ENCODE assay signal across 8 cellular contexts in genomic region chr14:105299654-105300541, GRCh38. TPM values are rescaled to one million over a fixed set of nuclear protein-coding genes. Genes with fewer than 3 reads are reported as not detected.
DNase-seq lines count a peak whose midpoint lies in the region; ATAC-seq and TF ChIP-seq lines count a peak whose summit lies in the region.

No MANE protein-coding gene starts in this region.

- no peak for ATAC-seq in activated CD4-positive, alpha-beta T cell treated with anti-CD3 and anti-CD28 coated beads for 36 hours
- ATAC-seq in HG02852 (IDR thresholded peaks at IDR 0.05; ENCODE audit: unreplicated experiment) = peak; percentile 27
- ATAC-seq in lung (ENCODE audit: insufficient read depth, low FRiP score) = no peak
- ATAC-seq in thoracic aorta (ENCODE audit: insufficient number of reproducible peaks, low FRiP score, low read depth) = peak; percentile 7

- peak overlapping the region; percentile 73 for H3K27ac Mint-ChIP-seq in activated CD4-positive, alpha-beta T cell treated with anti-CD3 and anti-CD28 coated beads for 36 hours

- H4K20me1 ChIP-seq in OCI-LY7 (ENCODE audit: insufficient read depth, low read length) = 0 out of 2 replicates have a peak, but pooled peaks cover under 1% of the 10 kb centered on the region

- H3K27ac ChIP-seq in OCI-LY7 (ENCODE audit: low read depth, low read length, poor library complexity, severe bottlenecking) = no peak overlapping the region
- peak overlapping the region; percentile 97 to 98 for H3K27ac ChIP-seq in lung (ENCODE audit: low read depth in 1 of 2, low read length in 1 of 2)
- H3K27ac ChIP-seq in thoracic aorta = peak overlapping the region; percentile 95 to 97

- no peaks in the 10 kb centered on the region for H3K27me3 Mint-ChIP-seq in activated CD4-positive, alpha-beta T cell treated with anti-CD3 and anti-CD28 coated beads for 36 hours

- H3K4me3 Mint-ChIP-seq in activated CD4-positive, alpha-beta T cell treated with anti-CD3 and anti-CD28 coated beads for 36 hours = peak overlapping the region; percentile 86

- H3K36me3 ChIP-seq in OCI-LY7 (ENCODE audit: insufficient read depth, low read length) (no peaks in the 10 kb centered on the region), lung (ENCODE audit: control insufficient read depth in 2 of 2, insufficient read depth in 2 of 2, low read length in 2 of 2) (no peaks in the 10 kb centered on the region), thoracic aorta (no peaks in the 10 kb centered on the region)

- H3K4me3 ChIP-seq in OCI-LY7 (ENCODE audit: low read depth, low read length, poor library complexity, severe bottlenecking) (peak overlapping the region; percentile 70), cardiac fibroblast (replicated peaks in 1 of 2; ENCODE audit: low read depth in 2 of 2, low read length in 2 of 2) (peak overlapping the region; percentile 78 to 84), lung (peak overlapping the region; percentile 90), thoracic aorta (peak overlapping the region; percentile 93)

- H3K4me1 ChIP-seq in OCI-LY7 (ENCODE audit: insufficient read depth, low read length, poor library complexity, severe bottlenecking) (peaks cover 14% of the 10 kb centered on the region), lung (ENCODE audit: control insufficient read depth in 2 of 2, insufficient read depth in 2 of 2, low read length in 2 of 2) (peaks cover 4 to 6% of the 10 kb centered on the region in 2 donors), thoracic aorta (ENCODE audit: control insufficient read depth in 1 of 2, low read depth in 2 of 2) (peaks cover 11 to 24% of the 10 kb centered on the region in 2 donors)

- CTCF ChIA-PET in activated CD4-positive, alpha-beta T cell treated with anti-CD3 and anti-CD28 coated beads for 36 hours (lab: Charles Lee) = no interaction called here
- CTCF ChIA-PET in OCI-LY7 (lab: Charles Lee; ENCODE audit: unreplicated experiment) = interaction anchor here (1.8 kb wide), 1 partner anchor 14 kb away, joined by 7 read pairs; the partner anchor contains the start of gene PACS2

- peaks cover 9% of the 10 kb centered on the region for H3K36me3 Mint-ChIP-seq in activated CD4-positive, alpha-beta T cell treated with anti-CD3 and anti-CD28 coated beads for 36 hours (ENCODE audit: low read depth)

- peaks cover 30% of the 10 kb centered on the region for H3K4me1 Mint-ChIP-seq in activated CD4-positive, alpha-beta T cell treated with anti-CD3 and anti-CD28 coated beads for 36 hours

- 0 out of 2 replicates have a peak overlapping the region, but pooled peaks have one; percentile 41 for H2AFZ ChIP-seq in OCI-LY7 (ENCODE audit: low read length)

- intact Hi-C loops in activated CD4-positive, alpha-beta T cell treated with anti-CD3 and anti-CD28 coated beads for 36 hours (cut with DNase I, micrococcal nuclease) = loop anchor here (2.0 to 5.0 kb wide), 6 partner anchors 15 to 623 kb away; partner anchors contain the start of genes GPR132 (in 1 of the 2), MTA1 (in 1 of the 2) and PACS2 (in 1 of the 2)
- intact Hi-C loops in OCI-LY7 (cut with micrococcal nuclease; ENCODE audit: unreplicated experiment) = loop anchor here (5.0 kb wide), 1 partner anchor 52 kb away; no protein-coding TSS in a partner anchor

- no peaks in the 10 kb centered on the region for H3K9me2 ChIP-seq in OCI-LY7 (ENCODE audit: insufficient read depth, low read length)

- POLR2A ChIA-PET in activated CD4-positive, alpha-beta T cell treated with anti-CD3 and anti-CD28 coated beads for 36 hours (lab: Charles Lee) = interaction anchor here (0.7 to 1.1 kb wide), 2 partner anchors 182 to 249 kb away, joined by 3 to 8 read pairs; no protein-coding TSS in a partner anchor
- POLR2A ChIA-PET in OCI-LY7 (lab: Charles Lee) = interaction anchor here (0.7 to 1.8 kb wide), 2 partner anchors 15 to 119 kb away, joined by 3 to 5 read pairs; partner anchors contain the start of gene PACS2

- no peaks in the 10 kb centered on the region for H3K9me3 Mint-ChIP-seq in activated CD4-positive, alpha-beta T cell treated with anti-CD3 and anti-CD28 coated beads for 36 hours (ENCODE audit: low read depth)

- TF ChIP-seq CTCF in OCI-LY7 (conservative IDR thresholded peaks at IDR 0.05; ENCODE audit: low read length) (no peak), cardiac fibroblast (IDR thresholded peaks at IDR 0.05; ENCODE audit: low read depth, low read length) (no peak), lung (IDR thresholded peaks at IDR 0.05; ENCODE audit: control extremely low read depth, extremely low read depth) (no peak), thoracic aorta (IDR thresholded peaks at IDR 0.05) (no peak)

- peaks cover 14% of the 10 kb centered on the region; the same call in 1 of the 2 replicates for H3K79me2 ChIP-seq in OCI-LY7 (ENCODE audit: insufficient read depth, low read depth, low read length)

- DNase-seq in activated CD4-positive, alpha-beta T cell treated with anti-CD3 and anti-CD28 coated beads for 36 hours = peak; percentile 52
- no peak for DNase-seq in activated CD4-positive, alpha-beta T cell treated with anti-CD3 and anti-CD28 coated beads, Interleukin-2, amount 50 U/mL, for 4 hours
- no peak for DNase-seq in OCI-LY7 (ENCODE audit: low spot score)
- peak in 1 of 2 donors; percentile 38 for DNase-seq in cardiac fibroblast (ENCODE audit: low read depth in 2 of 2)
- DNase-seq in lung (ENCODE audit: low spot score) = no peak
- no peak for DNase-seq in thoracic aorta (ENCODE audit: low spot score)
- DNase-seq in ecto neural progenitor cell (ENCODE audit: low spot score) = no peak

- WGBS in lung, 2 donors = 7 to 8% methylated on average over 53 to 54 of the region's 54 CpGs

- H3K9me3 ChIP-seq in OCI-LY7 (ENCODE audit: low read length) = peaks cover 5% of the 10 kb centered on the region; the same call in 1 of the 2 replicates
- H3K9me3 ChIP-seq in lung (ENCODE audit: control insufficient read depth in 2 of 2, insufficient read depth in 1 of 2, low read length in 1 of 2) = peaks cover 0 to 1% of the 10 kb centered on the region in 2 donors
- H3K9me3 ChIP-seq in thoracic aorta = no peaks in the 10 kb centered on the region

- BruUV-seq in OCI-LY7 (replicated peaks; lab: Mats Ljungman, UMichigan) = no TSS peak

- H3K4me2 ChIP-seq in OCI-LY7 (ENCODE audit: low read length) = peak overlapping the region; percentile 94

- H3K27me3 ChIP-seq in lung (ENCODE audit: control insufficient read depth, insufficient read depth) (no peaks in the 10 kb centered on the region), thoracic aorta (replicated peaks; ENCODE audit: insufficient read depth) (no peaks in the 10 kb centered on the region)

RNA-seq across cellular contexts. Expression of gene BRF1, which starts 0.9 kb away (rescaled TPM):
- 10 to 100 TPM; 20.0 to 28.1 TPM for total RNA-seq in activated CD4-positive, alpha-beta T cell treated with anti-CD3 and anti-CD28 coated beads for 36 hours
- 23.7 and 25.5 TPM in 2 replicates for total RNA-seq in OCI-LY7 (2014; rRNA removed; shearing (Covaris generic))
- total RNA-seq in OCI-LY7 (2022) (26.4 and 27.0 TPM in 2 replicates), lung (10 to 100 TPM; 44.0 to 55.3 TPM), thoracic aorta (10 to 100 TPM; 49.4 to 80.5 TPM)
- 10 to 100 TPM; 14.2 to 30.4 TPM for polyA plus RNA-seq in lung

RNA-seq across cellular contexts. Expression of gene PACS2, which starts 14.7 kb away (rescaled TPM):
- 10 to 100 TPM; 30.6 to 32.9 TPM for total RNA-seq in activated CD4-positive, alpha-beta T cell treated with anti-CD3 and anti-CD28 coated beads for 36 hours
- total RNA-seq in OCI-LY7 (2014; rRNA removed; shearing (Covaris generic)) = 35.3 and 46.9 TPM in 2 replicates
- total RNA-seq in OCI-LY7 (2022) = 45.4 and 47.3 TPM in 2 replicates
- total RNA-seq in lung = 10 to 100 TPM; 57.8 to 84.2 TPM
- 10 to 100 TPM; 37.9 to 87.2 TPM for polyA plus RNA-seq in lung
- 100 to 1,000 TPM in 1 of 2 donors, 10 to 100 TPM in 1; 80.4 to 125 TPM for total RNA-seq in thoracic aorta

RNA-seq across cellular contexts. Expression of gene BTBD6, which starts 51.6 kb away (rescaled TPM):
- total RNA-seq in activated CD4-positive, alpha-beta T cell treated with anti-CD3 and anti-CD28 coated beads for 36 hours = 10 to 100 TPM; 18.9 to 23.2 TPM
- total RNA-seq in OCI-LY7 (2014; rRNA removed; shearing (Covaris generic)) = 27.9 and 30.0 TPM in 2 replicates
- total RNA-seq in OCI-LY7 (2022) = 5.7 and 6.9 TPM in 2 replicates
- total RNA-seq in lung = 10 to 100 TPM; 44.2 to 51.4 TPM
- polyA plus RNA-seq in lung = 10 to 100 TPM; 30.9 to 54.1 TPM
- 10 to 100 TPM; 45.9 to 73.5 TPM for total RNA-seq in thoracic aorta

Comparison
In these comparisons a context has a peak if more than half of its experiments do, and no peak if none do; other contexts are left out.
1. ATAC-seq: peak in HG02852 (single experiment) and thoracic aorta (single experiment); none in activated CD4-positive, alpha-beta T cell treated with anti-CD3 and anti-CD28 coated beads for 36 hours (single experiment) and lung (single experiment).
2. Peak in every context shown above with its lines, with median percentiles within 50 percentile points of each other: H3K4me3 ChIP-seq.